In the genomic region with DNA sequence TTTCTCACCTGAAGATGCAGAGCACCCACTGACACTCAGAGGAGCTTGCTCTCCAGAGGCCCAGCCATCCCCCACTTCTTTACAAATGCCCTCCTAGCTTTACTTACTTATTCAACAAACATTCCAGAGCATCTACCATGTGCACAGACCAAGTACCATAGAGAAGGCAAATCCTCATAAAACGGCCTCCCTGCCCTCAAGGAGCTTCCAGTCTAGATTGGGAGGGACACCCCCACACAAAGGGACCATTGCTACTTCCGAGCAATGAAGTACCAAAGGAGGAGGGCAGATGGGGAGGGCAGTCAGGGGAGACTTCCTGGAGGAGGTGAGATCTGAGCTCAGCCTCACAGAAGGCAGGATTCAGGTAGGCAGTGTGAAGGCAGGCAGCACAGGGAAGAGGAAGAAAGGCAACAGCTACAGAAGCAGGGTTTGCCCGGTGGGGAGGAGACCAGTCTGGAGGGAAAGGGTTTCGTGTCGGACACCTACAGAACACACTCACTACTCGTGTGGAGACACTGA, we compare ENCODE assay signal across 16 cellular contexts.
"Had no signal": no experiment of that assay in that cellular context is flagged by ENCODE, and none has a peak within 500 bp of the region (broad histone marks: within the 10 kb centered on the region; RNA-seq: fewer than 3 reads in every experiment).

No MANE protein-coding gene starts in this region.

- H3K4me3 Mint-ChIP-seq: activated naive CD8-positive, alpha-beta T cell treated with anti-CD3 and anti-CD28 coated beads, Interleukin-2, amount 10 ng/mL, durations not matched to agents 7 days and 5 days; central memory CD8-positive, alpha-beta T cell had no signal

- H3K9me3 ChIP-seq: esophagus squamous epithelium, ovary, sigmoid colon, spleen, tibial artery had no signal

- H3K27me3 ChIP-seq: brain microvascular endothelial cell, esophagus squamous epithelium, hepatocyte, ovary, sigmoid colon, spleen, tibial artery had no signal

- ATAC-seq: left lobe of liver had no signal

- H3K4me3 ChIP-seq: coronary artery, esophagus squamous epithelium, hepatocyte, ovary, sigmoid colon, spleen, tibial artery had no signal

- H3K9me3 Mint-ChIP-seq: activated naive CD8-positive, alpha-beta T cell treated with anti-CD3 and anti-CD28 coated beads, Interleukin-2, amount 10 ng/mL, durations not matched to agents 7 days and 5 days; central memory CD8-positive, alpha-beta T cell had no signal

- H2AFZ ChIP-seq: hepatocyte had no signal

- H3K36me3 ChIP-seq: ovary had no signal

- H3K27me3 Mint-ChIP-seq: activated naive CD8-positive, alpha-beta T cell treated with anti-CD3 and anti-CD28 coated beads, Interleukin-2, amount 10 ng/mL, durations not matched to agents 7 days and 5 days; central memory CD8-positive, alpha-beta T cell had no signal

- DNase-seq: activated CD4-positive, CD25-positive, alpha-beta regulatory T cell treated with anti-CD3 and anti-CD28 coated beads, Interleukin-2, amount 50 U/mL, for 72 hours; activated effector memory CD4-positive, alpha-beta T cell treated with Interleukin-2 at 50 U/mL for 16 hours; activated naive CD8-positive, alpha-beta T cell treated with anti-CD3 and anti-CD28 coated beads, Interleukin-2, amount 10 ng/mL, durations not matched to agents 7 days and 5 days; anterior cingulate cortex; brain microvascular endothelial cell; esophagus squamous epithelium; islet precursor cell; midbrain; ovary; sigmoid colon; spleen; tibial artery had no signal

- H3K4me2 ChIP-seq: hepatocyte had no signal

- H3K27ac ChIP-seq: brain microvascular endothelial cell, coronary artery, esophagus squamous epithelium, hepatocyte, ovary, sigmoid colon, spleen, tibial artery had no signal
